25 cellular contexts compared by ENCODE assay signal in genomic region chr11:57596266-57596885, GRCh38. TPM values are rescaled to one million over a fixed set of nuclear protein-coding genes. Genes with fewer than 3 reads are reported as not detected.
DNase-seq lines count a peak whose midpoint lies in the region; ATAC-seq, FAIRE-seq and TF ChIP-seq lines count a peak whose summit lies in the region.
"Had no signal": no experiment of that assay in that cellular context is flagged by ENCODE, and none has a peak within 500 bp of the region (broad histone marks: within the 10 kb centered on the region; RNA-seq: fewer than 3 reads in every experiment).

No MANE protein-coding gene starts in this region.

- 9% methylated on average over 5 of the region's 5 CpGs for WGBS in K562 (ENCODE audit: insufficient coverage, low coverage, missing lambda C conversion rate)

- peaks cover 45% of the 10 kb centered on the region for H3F3A ChIP-seq in neural progenitor cell (ENCODE audit: low read depth)

- H3K27ac ChIP-seq in K562 (ENCODE audit: extremely low read depth, low read depth, low read length) (no peak overlapping the region), neural progenitor cell (peak overlapping the region; percentile 97), thoracic aorta (peak overlapping the region; percentile 98 to 99)
- H3K27ac ChIP-seq: SK-N-MC had no signal

- no peak overlapping the region for H3K4me2 ChIP-seq in K562 (ENCODE audit: insufficient read depth, low read length)
- peak overlapping the region; percentile 76 for H3K4me2 ChIP-seq in neural progenitor cell

- H3K36me3 ChIP-seq in K562 (ENCODE audit: control insufficient read depth, insufficient read depth, low read length) (no peaks in the 10 kb centered on the region), neural progenitor cell (no peaks in the 10 kb centered on the region), thoracic aorta (peaks cover 3% of the 10 kb centered on the region)

- H3K9ac ChIP-seq in K562 (ENCODE audit: insufficient read depth in 1 of 2, low read depth in 2 of 2, low read length in 2 of 2) (no peak overlapping the region), neural progenitor cell (no peak overlapping the region)

- H3K27ac Mint-ChIP-seq in glutamatergic neuron (ENCODE audit: unreplicated experiment) (peak overlapping the region; percentile 99), neural progenitor cell (no peak overlapping the region)
- H3K27ac Mint-ChIP-seq in activated CD4-positive, alpha-beta T cell treated with anti-CD3 and anti-CD28 coated beads for 36 hours = no peak overlapping the region
- H3K27ac Mint-ChIP-seq: activated naive CD8-positive, alpha-beta T cell treated with anti-CD3 and anti-CD28 coated beads, Interleukin-2, amount 10 ng/mL, durations not matched to agents 7 days and 5 days; activated T-helper 2 cell treated with anti-CD3 and anti-CD28 coated beads, Interferon-gamma antibody, Interleukin-2, Interleukin-4, amounts not matched to agents 10 μg/mL and 5 μg/mL and 100 μg/mL, durations not matched to agents 14 hours and 24 hours and 36 hours; effector memory CD8-positive, alpha-beta T cell had no signal

- H3K9me3 Mint-ChIP-seq in glutamatergic neuron (ENCODE audit: unreplicated experiment) (peaks cover 17% of the 10 kb centered on the region), neural progenitor cell (no peaks in the 10 kb centered on the region)
- no peaks in the 10 kb centered on the region for H3K9me3 Mint-ChIP-seq in activated CD4-positive, alpha-beta T cell treated with anti-CD3 and anti-CD28 coated beads for 36 hours (ENCODE audit: low read depth)
- H3K9me3 Mint-ChIP-seq: activated naive CD8-positive, alpha-beta T cell treated with anti-CD3 and anti-CD28 coated beads, Interleukin-2, amount 10 ng/mL, durations not matched to agents 7 days and 5 days; activated T-helper 2 cell treated with anti-CD3 and anti-CD28 coated beads, Interferon-gamma antibody, Interleukin-2, Interleukin-4, amounts not matched to agents 10 μg/mL and 5 μg/mL and 100 μg/mL, durations not matched to agents 14 hours and 24 hours and 36 hours; effector memory CD8-positive, alpha-beta T cell had no signal

- H3K36me3 Mint-ChIP-seq in glutamatergic neuron (ENCODE audit: unreplicated experiment) = no peaks in the 10 kb centered on the region
- peaks cover 9% of the 10 kb centered on the region for H3K36me3 Mint-ChIP-seq in neural progenitor cell
- no peaks in the 10 kb centered on the region for H3K36me3 Mint-ChIP-seq in activated CD4-positive, alpha-beta T cell treated with anti-CD3 and anti-CD28 coated beads for 36 hours (ENCODE audit: low read depth)
- H3K36me3 Mint-ChIP-seq: activated naive CD8-positive, alpha-beta T cell treated with anti-CD3 and anti-CD28 coated beads, Interleukin-2, amount 10 ng/mL, durations not matched to agents 7 days and 5 days had no signal

- H3K79me2 ChIP-seq in K562 (ENCODE audit: control insufficient read depth, insufficient read depth, low read length) (no peaks in the 10 kb centered on the region), neural progenitor cell (ENCODE audit: low read depth) (peaks cover 20% of the 10 kb centered on the region)

- H3K4me3 Mint-ChIP-seq in glutamatergic neuron (ENCODE audit: unreplicated experiment) (no peak overlapping the region), neural progenitor cell (peak overlapping the region; percentile 60)
- no peak overlapping the region for H3K4me3 Mint-ChIP-seq in activated CD4-positive, alpha-beta T cell treated with anti-CD3 and anti-CD28 coated beads for 36 hours
- H3K4me3 Mint-ChIP-seq: activated naive CD8-positive, alpha-beta T cell treated with anti-CD3 and anti-CD28 coated beads, Interleukin-2, amount 10 ng/mL, durations not matched to agents 7 days and 5 days; effector memory CD8-positive, alpha-beta T cell had no signal

- H3K9me1 ChIP-seq in K562 (ENCODE audit: control insufficient read depth, insufficient read depth, low read length) = no peaks in the 10 kb centered on the region

- H3K27me3 Mint-ChIP-seq in glutamatergic neuron (ENCODE audit: unreplicated experiment) = peaks cover 14% of the 10 kb centered on the region
- H3K27me3 Mint-ChIP-seq in neural progenitor cell (ENCODE audit: insufficient read depth, low read depth) = peaks cover 6% of the 10 kb centered on the region
- peaks cover 22% of the 10 kb centered on the region for H3K27me3 Mint-ChIP-seq in activated CD4-positive, alpha-beta T cell treated with anti-CD3 and anti-CD28 coated beads for 36 hours

- no peak for TF ChIP-seq CTCF in K562 (IDR thresholded peaks at IDR 0.05 in 2 of 3, conservative IDR thresholded peaks at IDR 0.05 in 1 of 3; ENCODE audit: insufficient read depth in 2 of 3, low read depth in 1 of 3, low read length in 3 of 3)
- TF ChIP-seq CTCF in glutamatergic neuron (IDR thresholded peaks at IDR 0.05; ENCODE audit: partially characterized antibody, unreplicated experiment) = no peak
- no peak for TF ChIP-seq CTCF in neural progenitor cell (IDR thresholded peaks at IDR 0.05)
- TF ChIP-seq CTCF in thoracic aorta (IDR thresholded peaks at IDR 0.05) = no peak

- H2AFZ ChIP-seq in K562 (ENCODE audit: low read depth, low read length) (no peak overlapping the region), neural progenitor cell (replicated peaks) (no peak overlapping the region)

- DNase-seq in K562 (ENCODE audit: extremely low read depth in 1 of 4, low spot score in 3 of 4) (no peak), glutamatergic neuron (no peak), neural progenitor cell (ENCODE audit: low spot score) (no peak), thoracic aorta (ENCODE audit: low spot score) (no peak), activated gamma-delta T cell treated with Interleukin-2 at 50 U/mL for 16 hours (no peak), NCI-H146 treated with DMSO at 0.1 percent for 48 hours (lab: John Stamatoyannopoulos, UW; ENCODE audit: unreplicated experiment) (no peak)
- DNase-seq in activated CD4-positive, alpha-beta T cell treated with anti-CD3 and anti-CD28 coated beads for 36 hours = no peak
- no peak for DNase-seq in stimulated activated CD4-positive, alpha-beta T cell treated with anti-CD3 and anti-CD28 coated beads, Interleukin-2, amount 100 ng/mL, for 24 hours
- DNase-seq: activated CD8-positive, alpha-beta memory T cell treated with anti-CD3 and anti-CD28 coated beads, Interleukin-2, amount 50 U/mL, for 48 hours; activated naive CD8-positive, alpha-beta T cell treated with anti-CD3 and anti-CD28 coated beads, Interleukin-2, amount 10 ng/mL, durations not matched to agents 7 days and 5 days; body of pancreas; effector memory CD8-positive, alpha-beta T cell; EL; H7; KBM-7; NCI-H146; NCI-H69; stimulated activated CD4-positive, alpha-beta T cell treated with anti-CD3 and anti-CD28 coated beads, Interleukin-12 subunit alpha, Interleukin-12 subunit beta, amount 100 ng/mL, for 4 hours; T-helper 2 cell had no signal

- ATAC-seq in K562 (no peak), thoracic aorta (ENCODE audit: insufficient number of reproducible peaks, low FRiP score, low read depth) (no peak)
- no peak for ATAC-seq in activated CD4-positive, alpha-beta T cell treated with anti-CD3 and anti-CD28 coated beads for 36 hours
- ATAC-seq: body of pancreas; effector memory CD8-positive, alpha-beta T cell had no signal

- H4K20me1 ChIP-seq in K562 (replicated peaks; ENCODE audit: control insufficient read depth, insufficient read depth, low read length) = no peaks in the 10 kb centered on the region
- H4K20me1 ChIP-seq in neural progenitor cell (ENCODE audit: low read depth) = no peaks in the 10 kb centered on the region

- H3K4me3 ChIP-seq in K562 (no peak overlapping the region), neural progenitor cell (no peak overlapping the region), thoracic aorta (no peak overlapping the region)
- H3K4me3 ChIP-seq: body of pancreas, SK-N-MC had no signal

- TF ChIP-seq POLR2A in K562 (conservative IDR thresholded peaks at IDR 0.05) = no peak

- POLR2A ChIA-PET in K562 (lab: Yijun Ruan, JAX) = interaction anchor here (1.1 to 1.4 kb wide), 3 partner anchors 12 to 123 kb away, joined by 3 to 4 read pairs (median 4); no protein-coding TSS in a partner anchor
- POLR2A ChIA-PET in activated CD4-positive, alpha-beta T cell treated with anti-CD3 and anti-CD28 coated beads for 36 hours (lab: Charles Lee) = no interaction called here

- in situ Hi-C loops in K562 (cut with MboI) = no loop called here

- no peak for TF ChIP-seq RAD21 in K562 (CRISPR knock-in tag; conservative IDR thresholded peaks at IDR 0.05 in 1 of 2, IDR thresholded peaks at IDR 0.05 in 1 of 2)

- H3K4me1 ChIP-seq in K562 (replicated peaks in 1 of 2; ENCODE audit: control insufficient read depth in 2 of 2, insufficient read depth in 2 of 2, low read length in 2 of 2) = peaks cover 0 to 6% of the 10 kb centered on the region in 2 experiments; a peak in 2 of 5 replicates
- H3K4me1 ChIP-seq in neural progenitor cell = peaks cover 50% of the 10 kb centered on the region
- H3K4me1 ChIP-seq in thoracic aorta (ENCODE audit: control insufficient read depth in 1 of 2, low read depth in 2 of 2) = peaks cover 4 to 20% of the 10 kb centered on the region in 2 donors

- H3K9me3 ChIP-seq in K562 (replicated peaks; ENCODE audit: control insufficient read depth, insufficient read depth, low read depth, low read length) = no peaks in the 10 kb centered on the region
- H3K9me3 ChIP-seq in neural progenitor cell (ENCODE audit: low read depth) = no peaks in the 10 kb centered on the region
- H3K9me3 ChIP-seq in thoracic aorta = no peaks in the 10 kb centered on the region
- H3K9me3 ChIP-seq: body of pancreas had no signal

- no peak for FAIRE-seq in K562 (lab: Jason Lieb, UNC)
- FAIRE-seq: D721Med had no signal

- no peak for TF ChIP-seq EP300 in K562 (IDR thresholded peaks at IDR 0.05; ENCODE audit: low read length)

- intact Hi-C loops in K562 (cut with micrococcal nuclease) = no loop called here
- intact Hi-C loops in activated CD4-positive, alpha-beta T cell treated with anti-CD3 and anti-CD28 coated beads for 36 hours (cut with DNase I, micrococcal nuclease) = no loop called here

- H3K4me1 Mint-ChIP-seq in glutamatergic neuron (ENCODE audit: low read depth, unreplicated experiment) (peaks cover 48% of the 10 kb centered on the region), neural progenitor cell (peaks cover 58% of the 10 kb centered on the region)
- peaks cover 4% of the 10 kb centered on the region for H3K4me1 Mint-ChIP-seq in activated CD4-positive, alpha-beta T cell treated with anti-CD3 and anti-CD28 coated beads for 36 hours

- H3K27me3 ChIP-seq in K562 (ENCODE audit: control insufficient read depth in 2 of 2, insufficient read depth in 2 of 2, low read length in 2 of 2) (peaks cover 40 to 47% of the 10 kb centered on the region in 2 experiments; a peak in 4 of 5 replicates), neural progenitor cell (no peaks in the 10 kb centered on the region), thoracic aorta (replicated peaks; ENCODE audit: insufficient read depth) (no peaks in the 10 kb centered on the region)
- H3K27me3 ChIP-seq: body of pancreas had no signal

- BruUV-seq in K562 (replicated peaks; lab: Mats Ljungman, UMichigan) = no TSS peak

- CTCF ChIA-PET in K562 (lab: Yijun Ruan, JAX; ENCODE audit: low intra/inter-chr PET ratio) = no interaction called here
- CTCF ChIA-PET in activated CD4-positive, alpha-beta T cell treated with anti-CD3 and anti-CD28 coated beads for 36 hours (lab: Charles Lee) = interaction anchor here (0.6 to 1.8 kb wide), 5 partner anchors 8 to 45 kb away, joined by 3 to 6 read pairs (median 4); partner anchors contain the start of gene UBE2L6

RNA-seq across cellular contexts. Expression of gene SERPING1, which starts 1.1 kb away (rescaled TPM):
- total RNA-seq in K562 (2011; cell fraction: chromatin; rRNA removed; ENCODE audit: low replicate concordance) = 0.44 TPM in 1 of 2 replicates, not detected in the other
- total RNA-seq in K562 (2011; cell fraction: nucleolus; rRNA removed) = 0.33 TPM in 1 of 2 replicates, not detected in the other
- 0.37 and 0.46 TPM in 2 replicates for total RNA-seq in K562 (2011; cell fraction: nucleoplasm; rRNA removed)
- total RNA-seq in K562 (2014; rRNA removed) (not detected in 2 replicates), K562 (2014; rRNA removed; fragmentation: Illumina TruSeq; extraction: Trizol) (not detected in 2 replicates), K562 (2015; rRNA removed; fragmentation: Illumina TruSeq; extraction: Trizol) (0.14 TPM in 1 of 2 replicates, not detected in the other), K562 (2021) (0.94 and 1.00 TPM in 2 replicates), glutamatergic neuron (ENCODE audit: unreplicated experiment) (46.1 TPM), neural progenitor cell (ENCODE audit: low replicate concordance) (46.0 and 68.1 TPM in 2 replicates), thoracic aorta (100 to 1,000 TPM; 674 to 695 TPM)
- polyA plus RNA-seq in K562 (2011; rRNA removed) (0.10 and 0.31 TPM in 2 replicates), K562 (2014; fragmentation: Illumina TruSeq; extraction: Trizol) (0.08 and 0.31 TPM in 2 replicates), K562 (2014; fragmentation: Nextera tagmentation; extraction: Ambion mirVana) (under 1 TPM; 0.21 to 0.30 TPM), K562 (2014; rRNA removed) (0.20 and 0.55 TPM in 2 replicates)
- 0.37 and 0.40 TPM in 2 replicates for polyA plus RNA-seq in K562 (2011; cell fraction: cytosol; rRNA removed)
- polyA plus RNA-seq in K562 (2011; cell fraction: nucleus; rRNA removed) = 0.18 and 0.48 TPM in 2 replicates
- 0.30 and 1.2 TPM in 2 replicates for polyA plus RNA-seq in K562 (2012)
- polyA minus RNA-seq in K562 (2011; rRNA and poly(A)+ RNA removed) = not detected in 2 replicates
- not detected in 2 replicates for polyA minus RNA-seq in K562 (2011; cell fraction: cytosol; rRNA and poly(A)+ RNA removed)
- 0.13 TPM in 1 of 2 replicates, not detected in the other for polyA minus RNA-seq in K562 (2011; cell fraction: nucleus; rRNA and poly(A)+ RNA removed)
- under 1 TPM; 0.51 to 0.87 TPM for total RNA-seq in activated CD4-positive, alpha-beta T cell treated with anti-CD3 and anti-CD28 coated beads for 36 hours
- total RNA-seq: activated T-helper 2 cell treated with anti-CD3 and anti-CD28 coated beads, Interferon-gamma antibody, Interleukin-2, Interleukin-4, amounts not matched to agents 10 μg/mL and 5 μg/mL and 100 μg/mL, durations not matched to agents 14 hours and 24 hours and 36 hours; pulmonary artery endothelial cell had no signal

RNA-seq across cellular contexts. Expression of gene UBE2L6, which starts 28.9 kb away (rescaled TPM):
- 2.0 and 3.5 TPM in 2 replicates for total RNA-seq in K562 (2011; cell fraction: chromatin; rRNA removed; ENCODE audit: low replicate concordance)
- 1.8 and 2.6 TPM in 2 replicates for total RNA-seq in K562 (2011; cell fraction: nucleolus; rRNA removed)
- 2.4 and 3.6 TPM in 2 replicates for total RNA-seq in K562 (2011; cell fraction: nucleoplasm; rRNA removed)
- total RNA-seq in K562 (2014; rRNA removed) = 7.7 and 11.8 TPM in 2 replicates
- 6.4 and 7.9 TPM in 2 replicates for total RNA-seq in K562 (2014; rRNA removed; fragmentation: Illumina TruSeq; extraction: Trizol)
- 9.1 and 10.9 TPM in 2 replicates for total RNA-seq in K562 (2015; rRNA removed; fragmentation: Illumina TruSeq; extraction: Trizol)
- 9.7 and 9.8 TPM in 2 replicates for total RNA-seq in K562 (2021)
- polyA plus RNA-seq in K562 (2011; rRNA removed) = 5.4 and 5.9 TPM in 2 replicates
- polyA plus RNA-seq in K562 (2011; cell fraction: cytosol; rRNA removed) = 11.2 and 16.3 TPM in 2 replicates
- polyA plus RNA-seq in K562 (2011; cell fraction: nucleus; rRNA removed) = 2.8 and 4.5 TPM in 2 replicates
- polyA plus RNA-seq in K562 (2012) = 33.5 and 84.9 TPM in 2 replicates
- 13.2 and 15.7 TPM in 2 replicates for polyA plus RNA-seq in K562 (2014; fragmentation: Illumina TruSeq; extraction: Trizol)
- 10 to 100 TPM; 21.5 to 24.9 TPM for polyA plus RNA-seq in K562 (2014; fragmentation: Nextera tagmentation; extraction: Ambion mirVana)
- 9.8 and 11.1 TPM in 2 replicates for polyA plus RNA-seq in K562 (2014; rRNA removed)
- 5.3 and 6.6 TPM in 2 replicates for polyA minus RNA-seq in K562 (2011; rRNA and poly(A)+ RNA removed)
- 3.4 TPM in 2 replicates for polyA minus RNA-seq in K562 (2011; cell fraction: cytosol; rRNA and poly(A)+ RNA removed)
- 1.1 and 2.6 TPM in 2 replicates for polyA minus RNA-seq in K562 (2011; cell fraction: nucleus; rRNA and poly(A)+ RNA removed)
- 199 TPM for total RNA-seq in glutamatergic neuron (ENCODE audit: unreplicated experiment)
- 76.2 and 112 TPM in 2 replicates for total RNA-seq in neural progenitor cell (ENCODE audit: low replicate concordance)
- 10 to 100 TPM; 22.6 to 45.8 TPM for total RNA-seq in thoracic aorta
- total RNA-seq in activated CD4-positive, alpha-beta T cell treated with anti-CD3 and anti-CD28 coated beads for 36 hours = 100 to 1,000 TPM; 179 to 252 TPM

RNA-seq across cellular contexts. Expression of gene YPEL4, which starts 53.3 kb away (rescaled TPM):
- total RNA-seq in K562 (2011; cell fraction: chromatin; rRNA removed; ENCODE audit: low replicate concordance) = 2.3 and 5.9 TPM in 2 replicates
- total RNA-seq in K562 (2011; cell fraction: nucleolus; rRNA removed) = 1.8 and 4.0 TPM in 2 replicates
- total RNA-seq in K562 (2011; cell fraction: nucleoplasm; rRNA removed) = 2.2 and 2.8 TPM in 2 replicates
- 0.37 TPM in 1 of 2 replicates, not detected in the other for total RNA-seq in K562 (2014; rRNA removed)
- 0.16 and 0.22 TPM in 2 replicates for total RNA-seq in K562 (2014; rRNA removed; fragmentation: Illumina TruSeq; extraction: Trizol)
- 0.07 and 0.08 TPM in 2 replicates for total RNA-seq in K562 (2015; rRNA removed; fragmentation: Illumina TruSeq; extraction: Trizol)
- total RNA-seq in K562 (2021) = 0.42 and 0.51 TPM in 2 replicates
- polyA plus RNA-seq in K562 (2011; rRNA removed) = 0.91 and 1.4 TPM in 2 replicates
- polyA plus RNA-seq in K562 (2011; cell fraction: cytosol; rRNA removed) = 0.88 and 2.1 TPM in 2 replicates
- polyA plus RNA-seq in K562 (2011; cell fraction: nucleus; rRNA removed) = 3.1 and 5.7 TPM in 2 replicates
- 1.0 and 2.1 TPM in 2 replicates for polyA plus RNA-seq in K562 (2012)
- 0.40 and 0.48 TPM in 2 replicates for polyA plus RNA-seq in K562 (2014; fragmentation: Illumina TruSeq; extraction: Trizol)
- under 1 TPM in 1 of 2 experiments, not detected in 1; 0.08 TPM for polyA plus RNA-seq in K562 (2014; fragmentation: Nextera tagmentation; extraction: Ambion mirVana)
- 0.40 and 1.1 TPM in 2 replicates for polyA plus RNA-seq in K562 (2014; rRNA removed)
- 0.51 and 0.56 TPM in 2 replicates for polyA minus RNA-seq in K562 (2011; rRNA and poly(A)+ RNA removed)
- 0.57 TPM in 1 of 2 replicates, not detected in the other for polyA minus RNA-seq in K562 (2011; cell fraction: cytosol; rRNA and poly(A)+ RNA removed)
- polyA minus RNA-seq in K562 (2011; cell fraction: nucleus; rRNA and poly(A)+ RNA removed) = 1.00 and 1.2 TPM in 2 replicates
- total RNA-seq in glutamatergic neuron (ENCODE audit: unreplicated experiment) = 16.9 TPM
- total RNA-seq in neural progenitor cell (ENCODE audit: low replicate concordance) = 0.22 TPM in 1 of 2 replicates, not detected in the other
- total RNA-seq in thoracic aorta = 1 to 10 TPM; 1.1 to 1.2 TPM
- total RNA-seq in activated CD4-positive, alpha-beta T cell treated with anti-CD3 and anti-CD28 coated beads for 36 hours = under 1 TPM; 0.43 to 0.47 TPM
- total RNA-seq: H7 had no signal

RNA-seq across cellular contexts. Expression of gene SMTNL1, which starts 59.0 kb away (rescaled TPM):
- total RNA-seq in K562 (2011; cell fraction: chromatin; rRNA removed; ENCODE audit: low replicate concordance) = not detected in 2 replicates
- not detected in 2 replicates for total RNA-seq in K562 (2011; cell fraction: nucleolus; rRNA removed)
- not detected in 2 replicates for total RNA-seq in K562 (2011; cell fraction: nucleoplasm; rRNA removed)
- not detected in 2 replicates for total RNA-seq in K562 (2014; rRNA removed)
- not detected in 2 replicates for total RNA-seq in K562 (2014; rRNA removed; fragmentation: Illumina TruSeq; extraction: Trizol)
- not detected in 2 replicates for total RNA-seq in K562 (2015; rRNA removed; fragmentation: Illumina TruSeq; extraction: Trizol)
- total RNA-seq in K562 (2021) = not detected in 2 replicates
- not detected in 2 replicates for polyA plus RNA-seq in K562 (2011; rRNA removed)
- polyA plus RNA-seq in K562 (2011; cell fraction: cytosol; rRNA removed) = not detected in 2 replicates
- polyA plus RNA-seq in K562 (2011; cell fraction: nucleus; rRNA removed) = not detected in 2 replicates
- 0.30 TPM in 1 of 2 replicates, not detected in the other for polyA plus RNA-seq in K562 (2012)
- not detected in 2 replicates for polyA plus RNA-seq in K562 (2014; fragmentation: Illumina TruSeq; extraction: Trizol)
- not detected for polyA plus RNA-seq in K562 (2014; fragmentation: Nextera tagmentation; extraction: Ambion mirVana)
- not detected in 2 replicates for polyA plus RNA-seq in K562 (2014; rRNA removed)
- not detected in 2 replicates for polyA minus RNA-seq in K562 (2011; rRNA and poly(A)+ RNA removed)
- polyA minus RNA-seq in K562 (2011; cell fraction: cytosol; rRNA and poly(A)+ RNA removed) = not detected in 2 replicates
- polyA minus RNA-seq in K562 (2011; cell fraction: nucleus; rRNA and poly(A)+ RNA removed) = not detected in 2 replicates
- not detected for total RNA-seq in glutamatergic neuron (ENCODE audit: unreplicated experiment)
- 0.28 TPM in 1 of 2 replicates, not detected in the other for total RNA-seq in neural progenitor cell (ENCODE audit: low replicate concordance)
- total RNA-seq in thoracic aorta = not detected
- not detected for total RNA-seq in activated CD4-positive, alpha-beta T cell treated with anti-CD3 and anti-CD28 coated beads for 36 hours
- total RNA-seq: activated naive CD8-positive, alpha-beta T cell treated with anti-CD3 and anti-CD28 coated beads, Interleukin-2, amount 10 ng/mL, durations not matched to agents 7 days and 5 days; activated T-helper 2 cell treated with anti-CD3 and anti-CD28 coated beads, Interferon-gamma antibody, Interleukin-2, Interleukin-4, amounts not matched to agents 10 μg/mL and 5 μg/mL and 100 μg/mL, durations not matched to agents 14 hours and 24 hours and 36 hours; body of pancreas; H7; pulmonary artery endothelial cell; RPMI7951 had no signal
- polyA plus RNA-seq: neural cell had no signal

Comparison
In these comparisons a context has a peak if more than half of its experiments do, and no peak if none do; other contexts are left out.
1. RNA of gene SERPING1, which starts 1.1 kb away (total RNA-seq): 674 to 695 TPM in thoracic aorta, 46.1 TPM in glutamatergic neuron (single experiment) and 46.0 to 68.1 TPM in neural progenitor cell; 0.51 to 0.87 TPM in activated CD4-positive, alpha-beta T cell treated with anti-CD3 and anti-CD28 coated beads for 36 hours and 0.14 to 1.00 TPM in K562; every median in the first group is over 10 times any median in the second.